ENCODE assay signal across 1 cellular context in the genomic region with DNA sequence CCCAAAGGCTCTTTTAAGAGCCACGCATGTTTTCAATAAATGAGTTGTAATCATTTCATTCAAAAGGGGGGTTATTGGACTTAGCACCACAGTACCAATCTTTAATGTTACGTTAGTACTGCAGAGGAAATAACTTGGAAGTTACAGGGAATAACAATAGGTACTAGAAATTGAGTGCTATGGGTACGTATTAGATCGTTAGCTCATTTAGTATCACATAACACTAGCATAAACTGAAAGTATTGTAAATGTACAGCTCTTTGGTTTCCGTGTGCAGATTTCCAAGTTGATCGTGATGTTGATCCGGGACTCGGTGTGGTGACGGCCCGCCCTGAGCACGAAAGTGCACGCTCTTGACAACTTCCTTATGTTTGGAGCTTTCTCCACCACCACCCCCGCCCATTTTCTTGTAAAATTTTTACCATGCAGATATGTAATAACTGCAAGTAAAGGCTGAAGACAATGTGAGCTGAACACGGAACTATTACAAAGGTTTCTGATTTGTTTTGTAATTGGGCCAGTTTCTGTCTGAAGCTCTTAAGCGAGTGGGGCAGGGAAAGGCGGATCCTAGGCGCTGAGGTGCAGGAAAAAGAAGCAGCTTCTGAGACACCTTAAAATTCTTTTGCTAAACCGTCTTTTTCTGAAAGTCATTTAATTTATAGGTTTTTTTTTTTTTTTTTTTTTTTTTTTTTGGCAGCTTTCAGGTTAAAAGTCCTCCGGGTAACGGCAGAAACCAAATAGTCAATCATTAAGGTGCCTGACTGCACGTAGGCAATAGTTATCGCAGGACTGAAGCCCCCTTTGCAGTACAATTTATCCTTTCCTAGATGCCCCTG.
A peak's percentile ranks its signal among the peaks of the same experiment; 100 is the strongest.
TF ChIP-seq lines count a peak whose summit lies in the region.

No MANE protein-coding gene starts in this region.

TF ChIP-seq in GM12878, 131 proteins besides CTCF, POLR2A, EP300 and RAD21 (continued from another document and continues in another):
- TF ChIP-seq, protein P1, sequence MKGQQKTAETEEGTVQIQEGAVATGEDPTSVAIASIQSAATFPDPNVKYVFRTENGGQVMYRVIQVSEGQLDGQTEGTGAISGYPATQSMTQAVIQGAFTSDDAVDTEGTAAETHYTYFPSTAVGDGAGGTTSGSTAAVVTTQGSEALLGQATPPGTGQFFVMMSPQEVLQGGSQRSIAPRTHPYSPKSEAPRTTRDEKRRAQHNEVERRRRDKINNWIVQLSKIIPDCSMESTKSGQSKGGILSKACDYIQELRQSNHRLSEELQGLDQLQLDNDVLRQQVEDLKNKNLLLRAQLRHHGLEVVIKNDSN (IDR thresholded peaks at IDR 0.05; ENCODE audit: borderline replicate concordance, extremely low read length, insufficient read depth, low read depth, low read length) = no peak
- TF ChIP-seq SREBF1 (IDR thresholded peaks at IDR 0.05; ENCODE audit: low read length) = no peak
- 0 out of 4 replicates have a peak, but pooled peaks of 1 of the 2 experiments have one; percentile 22 for TF ChIP-seq BHLHE40 (IDR thresholded peaks at IDR 0.05; ENCODE audit: borderline replicate concordance in 1 of 2, low read depth in 2 of 2, low read length in 1 of 2)
- TF ChIP-seq, protein P2, sequence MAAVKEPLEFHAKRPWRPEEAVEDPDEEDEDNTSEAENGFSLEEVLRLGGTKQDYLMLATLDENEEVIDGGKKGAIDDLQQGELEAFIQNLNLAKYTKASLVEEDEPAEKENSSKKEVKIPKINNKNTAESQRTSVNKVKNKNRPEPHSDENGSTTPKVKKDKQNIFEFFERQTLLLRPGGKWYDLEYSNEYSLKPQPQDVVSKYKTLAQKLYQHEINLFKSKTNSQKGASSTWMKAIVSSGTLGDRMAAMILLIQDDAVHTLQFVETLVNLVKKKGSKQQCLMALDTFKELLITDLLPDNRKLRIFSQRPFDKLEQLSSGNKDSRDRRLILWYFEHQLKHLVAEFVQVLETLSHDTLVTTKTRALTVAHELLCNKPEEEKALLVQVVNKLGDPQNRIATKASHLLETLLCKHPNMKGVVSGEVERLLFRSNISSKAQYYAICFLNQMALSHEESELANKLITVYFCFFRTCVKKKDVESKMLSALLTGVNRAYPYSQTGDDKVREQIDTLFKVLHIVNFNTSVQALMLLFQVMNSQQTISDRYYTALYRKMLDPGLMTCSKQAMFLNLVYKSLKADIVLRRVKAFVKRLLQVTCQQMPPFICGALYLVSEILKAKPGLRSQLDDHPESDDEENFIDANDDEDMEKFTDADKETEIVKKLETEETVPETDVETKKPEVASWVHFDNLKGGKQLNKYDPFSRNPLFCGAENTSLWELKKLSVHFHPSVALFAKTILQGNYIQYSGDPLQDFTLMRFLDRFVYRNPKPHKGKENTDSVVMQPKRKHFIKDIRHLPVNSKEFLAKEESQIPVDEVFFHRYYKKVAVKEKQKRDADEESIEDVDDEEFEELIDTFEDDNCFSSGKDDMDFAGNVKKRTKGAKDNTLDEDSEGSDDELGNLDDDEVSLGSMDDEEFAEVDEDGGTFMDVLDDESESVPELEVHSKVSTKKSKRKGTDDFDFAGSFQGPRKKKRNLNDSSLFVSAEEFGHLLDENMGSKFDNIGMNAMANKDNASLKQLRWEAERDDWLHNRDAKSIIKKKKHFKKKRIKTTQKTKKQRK (IDR thresholded peaks at IDR 0.05; ENCODE audit: low read depth, low read length) = no peak
- no peak for TF ChIP-seq HDGF (IDR thresholded peaks at IDR 0.05)
- no peak for TF ChIP-seq HCFC1 (IDR thresholded peaks at IDR 0.05; ENCODE audit: low read length)
- TF ChIP-seq FOXM1 (IDR thresholded peaks at IDR 0.05; ENCODE audit: low read depth, low read length) = no peak
- 0 out of 2 replicates have a peak, but pooled peaks have one; percentile 22 for TF ChIP-seq IKZF1 (conservative IDR thresholded peaks at IDR 0.05)
- no peak for TF ChIP-seq SP1 (IDR thresholded peaks at IDR 0.05; ENCODE audit: low read depth, low read length)
- TF ChIP-seq SMAD1 (IDR thresholded peaks at IDR 0.05; ENCODE audit: low read depth, partially characterized antibody) = no peak
- TF ChIP-seq TAF1 (IDR thresholded peaks at IDR 0.05; ENCODE audit: borderline replicate concordance, low read depth, low read length) = no peak
- TF ChIP-seq, protein P3, sequence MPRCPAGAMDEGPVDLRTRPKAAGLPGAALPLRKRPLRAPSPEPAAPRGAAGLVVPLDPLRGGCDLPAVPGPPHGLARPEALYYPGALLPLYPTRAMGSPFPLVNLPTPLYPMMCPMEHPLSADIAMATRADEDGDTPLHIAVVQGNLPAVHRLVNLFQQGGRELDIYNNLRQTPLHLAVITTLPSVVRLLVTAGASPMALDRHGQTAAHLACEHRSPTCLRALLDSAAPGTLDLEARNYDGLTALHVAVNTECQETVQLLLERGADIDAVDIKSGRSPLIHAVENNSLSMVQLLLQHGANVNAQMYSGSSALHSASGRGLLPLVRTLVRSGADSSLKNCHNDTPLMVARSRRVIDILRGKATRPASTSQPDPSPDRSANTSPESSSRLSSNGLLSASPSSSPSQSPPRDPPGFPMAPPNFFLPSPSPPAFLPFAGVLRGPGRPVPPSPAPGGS (IDR thresholded peaks at IDR 0.05; ENCODE audit: borderline replicate concordance, insufficient read depth, low read depth, low read length, poor library complexity, severe bottlenecking) = no peak
- no peak for TF ChIP-seq ASH2L (IDR thresholded peaks at IDR 0.05; ENCODE audit: borderline replicate concordance, low read depth)
- TF ChIP-seq MEF2B (IDR thresholded peaks at IDR 0.05; ENCODE audit: partially characterized antibody, poor library complexity, severe bottlenecking) = no peak
- no peak; the same call in 2 of the 3 replicates for TF ChIP-seq POU2F2 (IDR thresholded peaks at IDR 0.05; ENCODE audit: borderline replicate concordance, low read depth, low read length)
- no peak for TF ChIP-seq ESRRA (IDR thresholded peaks at IDR 0.05; ENCODE audit: low read length)
- no peak for TF ChIP-seq PML (IDR thresholded peaks at IDR 0.05; ENCODE audit: low read length)
- no peak for TF ChIP-seq ZSCAN29 (IDR thresholded peaks at IDR 0.05)
- no peak for TF ChIP-seq ZBED1 (IDR thresholded peaks at IDR 0.05; ENCODE audit: borderline replicate concordance)
- no peak for TF ChIP-seq NFYA (IDR thresholded peaks at IDR 0.05; ENCODE audit: borderline replicate concordance, low read depth, low read length)
- TF ChIP-seq, protein P4, sequence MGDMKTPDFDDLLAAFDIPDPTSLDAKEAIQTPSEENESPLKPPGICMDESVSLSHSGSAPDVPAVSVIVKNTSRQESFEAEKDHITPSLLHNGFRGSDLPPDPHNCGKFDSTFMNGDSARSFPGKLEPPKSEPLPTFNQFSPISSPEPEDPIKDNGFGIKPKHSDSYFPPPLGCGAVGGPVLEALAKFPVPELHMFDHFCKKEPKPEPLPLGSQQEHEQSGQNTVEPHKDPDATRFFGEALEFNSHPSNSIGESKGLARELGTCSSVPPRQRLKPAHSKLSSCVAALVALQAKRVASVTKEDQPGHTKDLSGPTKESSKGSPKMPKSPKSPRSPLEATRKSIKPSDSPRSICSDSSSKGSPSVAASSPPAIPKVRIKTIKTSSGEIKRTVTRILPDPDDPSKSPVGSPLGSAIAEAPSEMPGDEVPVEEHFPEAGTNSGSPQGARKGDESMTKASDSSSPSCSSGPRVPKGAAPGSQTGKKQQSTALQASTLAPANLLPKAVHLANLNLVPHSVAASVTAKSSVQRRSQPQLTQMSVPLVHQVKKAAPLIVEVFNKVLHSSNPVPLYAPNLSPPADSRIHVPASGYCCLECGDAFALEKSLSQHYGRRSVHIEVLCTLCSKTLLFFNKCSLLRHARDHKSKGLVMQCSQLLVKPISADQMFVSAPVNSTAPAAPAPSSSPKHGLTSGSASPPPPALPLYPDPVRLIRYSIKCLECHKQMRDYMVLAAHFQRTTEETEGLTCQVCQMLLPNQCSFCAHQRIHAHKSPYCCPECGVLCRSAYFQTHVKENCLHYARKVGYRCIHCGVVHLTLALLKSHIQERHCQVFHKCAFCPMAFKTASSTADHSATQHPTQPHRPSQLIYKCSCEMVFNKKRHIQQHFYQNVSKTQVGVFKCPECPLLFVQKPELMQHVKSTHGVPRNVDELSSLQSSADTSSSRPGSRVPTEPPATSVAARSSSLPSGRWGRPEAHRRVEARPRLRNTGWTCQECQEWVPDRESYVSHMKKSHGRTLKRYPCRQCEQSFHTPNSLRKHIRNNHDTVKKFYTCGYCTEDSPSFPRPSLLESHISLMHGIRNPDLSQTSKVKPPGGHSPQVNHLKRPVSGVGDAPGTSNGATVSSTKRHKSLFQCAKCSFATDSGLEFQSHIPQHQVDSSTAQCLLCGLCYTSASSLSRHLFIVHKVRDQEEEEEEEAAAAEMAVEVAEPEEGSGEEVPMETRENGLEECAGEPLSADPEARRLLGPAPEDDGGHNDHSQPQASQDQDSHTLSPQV (IDR thresholded peaks at IDR 0.05) = no peak
- TF ChIP-seq, protein P5, sequence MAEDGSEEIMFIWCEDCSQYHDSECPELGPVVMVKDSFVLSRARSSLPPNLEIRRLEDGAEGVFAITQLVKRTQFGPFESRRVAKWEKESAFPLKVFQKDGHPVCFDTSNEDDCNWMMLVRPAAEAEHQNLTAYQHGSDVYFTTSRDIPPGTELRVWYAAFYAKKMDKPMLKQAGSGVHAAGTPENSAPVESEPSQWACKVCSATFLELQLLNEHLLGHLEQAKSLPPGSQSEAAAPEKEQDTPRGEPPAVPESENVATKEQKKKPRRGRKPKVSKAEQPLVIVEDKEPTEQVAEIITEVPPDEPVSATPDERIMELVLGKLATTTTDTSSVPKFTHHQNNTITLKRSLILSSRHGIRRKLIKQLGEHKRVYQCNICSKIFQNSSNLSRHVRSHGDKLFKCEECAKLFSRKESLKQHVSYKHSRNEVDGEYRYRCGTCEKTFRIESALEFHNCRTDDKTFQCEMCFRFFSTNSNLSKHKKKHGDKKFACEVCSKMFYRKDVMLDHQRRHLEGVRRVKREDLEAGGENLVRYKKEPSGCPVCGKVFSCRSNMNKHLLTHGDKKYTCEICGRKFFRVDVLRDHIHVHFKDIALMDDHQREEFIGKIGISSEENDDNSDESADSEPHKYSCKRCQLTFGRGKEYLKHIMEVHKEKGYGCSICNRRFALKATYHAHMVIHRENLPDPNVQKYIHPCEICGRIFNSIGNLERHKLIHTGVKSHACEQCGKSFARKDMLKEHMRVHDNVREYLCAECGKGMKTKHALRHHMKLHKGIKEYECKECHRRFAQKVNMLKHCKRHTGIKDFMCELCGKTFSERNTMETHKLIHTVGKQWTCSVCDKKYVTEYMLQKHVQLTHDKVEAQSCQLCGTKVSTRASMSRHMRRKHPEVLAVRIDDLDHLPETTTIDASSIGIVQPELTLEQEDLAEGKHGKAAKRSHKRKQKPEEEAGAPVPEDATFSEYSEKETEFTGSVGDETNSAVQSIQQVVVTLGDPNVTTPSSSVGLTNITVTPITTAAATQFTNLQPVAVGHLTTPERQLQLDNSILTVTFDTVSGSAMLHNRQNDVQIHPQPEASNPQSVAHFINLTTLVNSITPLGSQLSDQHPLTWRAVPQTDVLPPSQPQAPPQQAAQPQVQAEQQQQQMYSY (CRISPR knock-in tag; IDR thresholded peaks at IDR 0.05) = peak; percentile 92
- TF ChIP-seq MYC (IDR thresholded peaks at IDR 0.05; ENCODE audit: insufficient read depth, insufficient read length, insufficient replicate concordance, low read length, severe bottlenecking) = no peak
- no peak for TF ChIP-seq ATF7 (IDR thresholded peaks at IDR 0.05; ENCODE audit: low read depth)
- TF ChIP-seq EED (IDR thresholded peaks at IDR 0.05; ENCODE audit: low read depth) = no peak
- no peak for TF ChIP-seq ETV6 (conservative IDR thresholded peaks at IDR 0.05 in 1 of 2, IDR thresholded peaks at IDR 0.05 in 1 of 2; ENCODE audit: borderline replicate concordance in 1 of 2, low read depth in 1 of 2)
- no peak for TF ChIP-seq POLR2AphosphoS5 (IDR thresholded peaks at IDR 0.05; ENCODE audit: low read length)
- no peak for TF ChIP-seq SUPT20H (IDR thresholded peaks at IDR 0.05; ENCODE audit: borderline replicate concordance, control insufficient read depth, low read depth, low read length)
- TF ChIP-seq CREM (IDR thresholded peaks at IDR 0.05; ENCODE audit: low read depth) = peak; percentile 12; the same call in 1 of the 2 replicates
- TF ChIP-seq BACH1 (IDR thresholded peaks at IDR 0.05; ENCODE audit: borderline replicate concordance) = peak; percentile 95
- 0 out of 2 replicates have a peak, but pooled peaks have one; percentile 70 for TF ChIP-seq MTA3 (IDR thresholded peaks at IDR 0.05; ENCODE audit: borderline replicate concordance, low read length)
- TF ChIP-seq RAD51 (IDR thresholded peaks at IDR 0.05) = no peak
- no peak for TF ChIP-seq RELA (IDR thresholded peaks at IDR 0.05; ENCODE audit: borderline replicate concordance, partially characterized antibody)
- TF ChIP-seq SRF (IDR thresholded peaks at IDR 0.05; ENCODE audit: low read depth in 2 of 2, low read length in 2 of 2) = no peak
- TF ChIP-seq NBN (IDR thresholded peaks at IDR 0.05) = no peak; the same call in 1 of the 2 replicates
- TF ChIP-seq SIN3A (IDR thresholded peaks at IDR 0.05; ENCODE audit: low read depth, low read length) = no peak
- TF ChIP-seq CHD1 (IDR thresholded peaks at IDR 0.05; ENCODE audit: low read depth, low read length) = peak; percentile 94
- TF ChIP-seq, protein P6, sequence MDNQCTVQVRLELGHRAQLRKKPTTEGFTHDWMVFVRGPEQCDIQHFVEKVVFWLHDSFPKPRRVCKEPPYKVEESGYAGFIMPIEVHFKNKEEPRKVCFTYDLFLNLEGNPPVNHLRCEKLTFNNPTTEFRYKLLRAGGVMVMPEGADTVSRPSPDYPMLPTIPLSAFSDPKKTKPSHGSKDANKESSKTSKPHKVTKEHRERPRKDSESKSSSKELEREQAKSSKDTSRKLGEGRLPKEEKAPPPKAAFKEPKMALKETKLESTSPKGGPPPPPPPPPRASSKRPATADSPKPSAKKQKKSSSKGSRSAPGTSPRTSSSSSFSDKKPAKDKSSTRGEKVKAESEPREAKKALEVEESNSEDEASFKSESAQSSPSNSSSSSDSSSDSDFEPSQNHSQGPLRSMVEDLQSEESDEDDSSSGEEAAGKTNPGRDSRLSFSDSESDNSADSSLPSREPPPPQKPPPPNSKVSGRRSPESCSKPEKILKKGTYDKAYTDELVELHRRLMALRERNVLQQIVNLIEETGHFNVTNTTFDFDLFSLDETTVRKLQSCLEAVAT (IDR thresholded peaks at IDR 0.05) = peak; percentile 90; the same call in 1 of the 2 replicates
- TF ChIP-seq, protein P7, sequence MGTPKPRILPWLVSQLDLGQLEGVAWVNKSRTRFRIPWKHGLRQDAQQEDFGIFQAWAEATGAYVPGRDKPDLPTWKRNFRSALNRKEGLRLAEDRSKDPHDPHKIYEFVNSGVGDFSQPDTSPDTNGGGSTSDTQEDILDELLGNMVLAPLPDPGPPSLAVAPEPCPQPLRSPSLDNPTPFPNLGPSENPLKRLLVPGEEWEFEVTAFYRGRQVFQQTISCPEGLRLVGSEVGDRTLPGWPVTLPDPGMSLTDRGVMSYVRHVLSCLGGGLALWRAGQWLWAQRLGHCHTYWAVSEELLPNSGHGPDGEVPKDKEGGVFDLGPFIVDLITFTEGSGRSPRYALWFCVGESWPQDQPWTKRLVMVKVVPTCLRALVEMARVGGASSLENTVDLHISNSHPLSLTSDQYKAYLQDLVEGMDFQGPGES (IDR thresholded peaks at IDR 0.05) = no peak
- TF ChIP-seq, protein P8, sequence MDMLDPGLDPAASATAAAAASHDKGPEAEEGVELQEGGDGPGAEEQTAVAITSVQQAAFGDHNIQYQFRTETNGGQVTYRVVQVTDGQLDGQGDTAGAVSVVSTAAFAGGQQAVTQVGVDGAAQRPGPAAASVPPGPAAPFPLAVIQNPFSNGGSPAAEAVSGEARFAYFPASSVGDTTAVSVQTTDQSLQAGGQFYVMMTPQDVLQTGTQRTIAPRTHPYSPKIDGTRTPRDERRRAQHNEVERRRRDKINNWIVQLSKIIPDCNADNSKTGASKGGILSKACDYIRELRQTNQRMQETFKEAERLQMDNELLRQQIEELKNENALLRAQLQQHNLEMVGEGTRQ (IDR thresholded peaks at IDR 0.05; ENCODE audit: borderline replicate concordance, low read depth, low read length) = no peak
- TF ChIP-seq PAX8 (IDR thresholded peaks at IDR 0.05) = no peak
- no peak for TF ChIP-seq WRNIP1 (IDR thresholded peaks at IDR 0.05; ENCODE audit: borderline replicate concordance, low read depth, low read length)
- TF ChIP-seq NR2C2 (IDR thresholded peaks at IDR 0.05; ENCODE audit: borderline replicate concordance, control insufficient read depth, insufficient read length, low read depth) = no peak
